12 cellular contexts compared by ENCODE assay signal in genomic region chr4:151940290-151940689, GRCh38.
DNase-seq lines count a peak whose midpoint lies in the region; ATAC-seq and TF ChIP-seq lines count a peak whose summit lies in the region.
"Had no signal": no experiment of that assay in that cellular context is flagged by ENCODE, and none has a peak within 500 bp of the region (broad histone marks: within the 10 kb centered on the region; RNA-seq: fewer than 3 reads in every experiment).

No MANE protein-coding gene starts in this region.

- DNase-seq in activated naive CD4-positive, alpha-beta T cell treated with anti-CD3 and anti-CD28 coated beads, Interleukin-2, amount 10 ng/mL, durations not matched to agents 7 days and 5 days: peak; percentile 39
- no peak for DNase-seq in activated naive CD4-positive, alpha-beta T cell treated with anti-CD3 and anti-CD28 coated beads, Interleukin-2, amount 50 U/mL, for 16 hours
- peak; percentile 95 for DNase-seq in Jurkat, Clone E6-1 (ENCODE audit: low read depth, low spot score)
- no peak for DNase-seq in activated CD8-positive, alpha-beta T cell treated with anti-CD3 and anti-CD28 coated beads for 36 hours
- peak in 7 of 10 donors; percentile 4 to 68 (median 36) for DNase-seq in naive thymus-derived CD8-positive, alpha-beta T cell
- no peak for DNase-seq in GM10248 (ENCODE audit: extremely low spot score)
- no peak for DNase-seq in SIG-M5 (lab: John Stamatoyannopoulos, UW)
- DNase-seq: GF-D8, NCI-H1417 treated with DMSO at 0.1 percent for 48 hours, NCI-H1930, NCI-H510A had no signal

- ATAC-seq in activated CD8-positive, alpha-beta T cell treated with anti-CD3 and anti-CD28 coated beads for 36 hours: peak; percentile 37
- ATAC-seq in naive thymus-derived CD8-positive, alpha-beta T cell: peak; percentile 89 to 93

- peaks cover 22% of the 10 kb centered on the region for H3K9me3 Mint-ChIP-seq in activated naive CD4-positive, alpha-beta T cell treated with anti-CD3 and anti-CD28 coated beads, Interleukin-2, amount 10 ng/mL, durations not matched to agents 7 days and 5 days
- H3K9me3 Mint-ChIP-seq in activated CD8-positive, alpha-beta T cell treated with anti-CD3 and anti-CD28 coated beads for 36 hours: peaks cover 9% of the 10 kb centered on the region
- H3K9me3 Mint-ChIP-seq in naive thymus-derived CD8-positive, alpha-beta T cell: peaks cover 0 to 14% (median 8%) of the 10 kb centered on the region in 9 donors

- no peak overlapping the region for H3K27ac Mint-ChIP-seq in activated naive CD4-positive, alpha-beta T cell treated with anti-CD3 and anti-CD28 coated beads, Interleukin-2, amount 10 ng/mL, durations not matched to agents 7 days and 5 days
- peak overlapping the region; percentile 54 for H3K27ac Mint-ChIP-seq in activated CD8-positive, alpha-beta T cell treated with anti-CD3 and anti-CD28 coated beads for 36 hours
- H3K27ac Mint-ChIP-seq in naive thymus-derived CD8-positive, alpha-beta T cell: peak overlapping the region in 9 of 10 donors; percentile 20 to 88 (median 69)

- H3K4me3 ChIP-seq in Jurkat, Clone E6-1 (ENCODE audit: low read length): no peak overlapping the region
- H3K4me3 ChIP-seq: HAP-1 had no signal

- no peaks in the 10 kb centered on the region for H3K27me3 Mint-ChIP-seq in activated naive CD4-positive, alpha-beta T cell treated with anti-CD3 and anti-CD28 coated beads, Interleukin-2, amount 10 ng/mL, durations not matched to agents 7 days and 5 days
- H3K27me3 Mint-ChIP-seq in activated CD8-positive, alpha-beta T cell treated with anti-CD3 and anti-CD28 coated beads for 36 hours: no peaks in the 10 kb centered on the region
- no peaks in the 10 kb centered on the region for H3K27me3 Mint-ChIP-seq in naive thymus-derived CD8-positive, alpha-beta T cell

- intact Hi-C loops in activated CD8-positive, alpha-beta T cell treated with anti-CD3 and anti-CD28 coated beads for 36 hours (cut with micrococcal nuclease): no loop called here

- CTCF ChIA-PET in activated naive CD4-positive, alpha-beta T cell treated with anti-CD3 and anti-CD28 coated beads, Interleukin-2, amount 10 ng/mL, durations not matched to agents 7 days and 5 days (lab: Charles Lee): no interaction called here
- CTCF ChIA-PET in activated CD8-positive, alpha-beta T cell treated with anti-CD3 and anti-CD28 coated beads for 36 hours (lab: Charles Lee): no interaction called here
- CTCF ChIA-PET in GM10248 (lab: Yijun Ruan, JAX): no interaction called here

- TF ChIP-seq CTCF in activated CD8-positive, alpha-beta T cell treated with anti-CD3 and anti-CD28 coated beads for 36 hours (IDR thresholded peaks at IDR 0.05): no peak
- TF ChIP-seq CTCF in GM10248 (IDR thresholded peaks at IDR 0.05; ENCODE audit: control extremely low read depth, extremely low read depth, low read depth, missing control alignments): no peak

- POLR2A ChIA-PET in activated CD8-positive, alpha-beta T cell treated with anti-CD3 and anti-CD28 coated beads for 36 hours (lab: Charles Lee): interaction anchor here (0.5 kb wide), 1 partner anchor 112 kb away, joined by 3 read pairs; no protein-coding TSS in a partner anchor
- POLR2A ChIA-PET in naive thymus-derived CD8-positive, alpha-beta T cell (lab: Charles Lee): no interaction called here
- POLR2A ChIA-PET in GM10248 (lab: Yijun Ruan, JAX): no interaction called here

- peaks cover 5% of the 10 kb centered on the region for H3K36me3 Mint-ChIP-seq in activated naive CD4-positive, alpha-beta T cell treated with anti-CD3 and anti-CD28 coated beads, Interleukin-2, amount 10 ng/mL, durations not matched to agents 7 days and 5 days
- no peaks in the 10 kb centered on the region for H3K36me3 Mint-ChIP-seq in activated CD8-positive, alpha-beta T cell treated with anti-CD3 and anti-CD28 coated beads for 36 hours (ENCODE audit: low read depth)
- H3K36me3 Mint-ChIP-seq in naive thymus-derived CD8-positive, alpha-beta T cell: peaks cover 0 to 9% (median 5%) of the 10 kb centered on the region in 3 donors

- no peak overlapping the region for H3K4me3 Mint-ChIP-seq in activated naive CD4-positive, alpha-beta T cell treated with anti-CD3 and anti-CD28 coated beads, Interleukin-2, amount 10 ng/mL, durations not matched to agents 7 days and 5 days
- H3K4me3 Mint-ChIP-seq in activated CD8-positive, alpha-beta T cell treated with anti-CD3 and anti-CD28 coated beads for 36 hours: no peak overlapping the region
- H3K4me3 Mint-ChIP-seq in naive thymus-derived CD8-positive, alpha-beta T cell: peak overlapping the region in 7 of 10 donors; percentile 2 to 56 (median 47)

- H3K4me1 Mint-ChIP-seq in activated naive CD4-positive, alpha-beta T cell treated with anti-CD3 and anti-CD28 coated beads, Interleukin-2, amount 10 ng/mL, durations not matched to agents 7 days and 5 days: peaks cover 18% of the 10 kb centered on the region
- peaks cover 14% of the 10 kb centered on the region for H3K4me1 Mint-ChIP-seq in activated CD8-positive, alpha-beta T cell treated with anti-CD3 and anti-CD28 coated beads for 36 hours (ENCODE audit: low read depth)
- peaks cover 12 to 26% (median 20%) of the 10 kb centered on the region in 4 donors for H3K4me1 Mint-ChIP-seq in naive thymus-derived CD8-positive, alpha-beta T cell

Comparison
In these comparisons a context has a peak if more than half of its experiments do, and no peak if none do; other contexts are left out.
1. DNase-seq: peak in activated naive CD4-positive, alpha-beta T cell treated with anti-CD3 and anti-CD28 coated beads, Interleukin-2, amount 10 ng/mL, durations not matched to agents 7 days and 5 days (single experiment), Jurkat, Clone E6-1 (single experiment) and naive thymus-derived CD8-positive, alpha-beta T cell (7 of 10); none in activated naive CD4-positive, alpha-beta T cell treated with anti-CD3 and anti-CD28 coated beads, Interleukin-2, amount 50 U/mL, for 16 hours (single experiment), activated CD8-positive, alpha-beta T cell treated with anti-CD3 and anti-CD28 coated beads for 36 hours (single experiment), GM10248 (single experiment) and SIG-M5 (single experiment).
2. H3K4me3 Mint-ChIP-seq: peak in naive thymus-derived CD8-positive, alpha-beta T cell (7 of 10); none in activated naive CD4-positive, alpha-beta T cell treated with anti-CD3 and anti-CD28 coated beads, Interleukin-2, amount 10 ng/mL, durations not matched to agents 7 days and 5 days (single experiment) and activated CD8-positive, alpha-beta T cell treated with anti-CD3 and anti-CD28 coated beads for 36 hours (single experiment).